In genomic region chr6:5462856-5463255, GRCh38 we compare ENCODE assay signal across 26 cellular contexts.
"Had no signal": no experiment of that assay in that cellular context is flagged by ENCODE, and none has a peak within 500 bp of the region (broad histone marks: within the 10 kb centered on the region; RNA-seq: fewer than 3 reads in every experiment).

No MANE protein-coding gene starts in this region.

- H3K4me1 Mint-ChIP-seq: nephron progenitor cell had no signal

- H3K4me1 ChIP-seq: prostate gland, vagina had no signal

- H3K27me3 Mint-ChIP-seq: memory B cell; naive thymus-derived CD8-positive, alpha-beta T cell; stimulated activated memory B cell treated with anti-CD40 and anti-IgM and Interleukin-4, amounts not matched to agents 10 μg/mL and 1 μg/mL and 100 μg/mL, for 72 hours; stimulated activated naive CD8-positive, alpha-beta T cell treated with anti-CD3 and anti-CD28 coated beads, Interleukin-15, amount 100 ng/mL, for 72 hours had no signal

- H3K9me3 ChIP-seq: mucosa of descending colon, pancreas, prostate gland, sigmoid colon, transverse colon, upper lobe of left lung, vagina had no signal

- H3K36me3 ChIP-seq: left ventricle myocardium inferior, pancreas, prostate gland, sigmoid colon, transverse colon, upper lobe of left lung, vagina had no signal

- H3K4me2 ChIP-seq: smooth muscle cell had no signal

- H3K4me3 ChIP-seq: left ventricle myocardium inferior, lung, mucosa of descending colon, pancreas, prostate gland, sigmoid colon, smooth muscle cell, transverse colon, upper lobe of left lung, vagina had no signal

- H3K27ac Mint-ChIP-seq: immature natural killer cell; memory B cell; naive thymus-derived CD8-positive, alpha-beta T cell; nephron progenitor cell; stimulated activated memory B cell treated with anti-CD40 and anti-IgM and Interleukin-4, amounts not matched to agents 10 μg/mL and 1 μg/mL and 100 μg/mL, for 72 hours; stimulated activated naive CD8-positive, alpha-beta T cell treated with anti-CD3 and anti-CD28 coated beads, Interleukin-15, amount 100 ng/mL, for 72 hours had no signal

- H3K27ac ChIP-seq: left ventricle myocardium inferior, pancreas, prostate gland, sigmoid colon, transverse colon, upper lobe of left lung, vagina had no signal

- H3K9me3 Mint-ChIP-seq: memory B cell; stimulated activated memory B cell treated with anti-CD40 and anti-IgM and Interleukin-4, amounts not matched to agents 10 μg/mL and 1 μg/mL and 100 μg/mL, for 72 hours; stimulated activated naive CD8-positive, alpha-beta T cell treated with anti-CD3 and anti-CD28 coated beads, Interleukin-15, amount 100 ng/mL, for 72 hours had no signal

- H3K27me3 ChIP-seq: pancreas, sigmoid colon, transverse colon, upper lobe of left lung, vagina had no signal

- ATAC-seq: mucosa of descending colon; naive thymus-derived CD8-positive, alpha-beta T cell; pancreas; right cardiac atrium; stimulated activated memory B cell treated with anti-CD40 and anti-IgM and Interleukin-4, amounts not matched to agents 10 μg/mL and 1 μg/mL and 100 μg/mL, for 72 hours; stimulated activated naive CD8-positive, alpha-beta T cell treated with anti-CD3 and anti-CD28 coated beads, Interleukin-15, amount 100 ng/mL, for 72 hours had no signal

- DNase-seq: immature natural killer cell; islet precursor cell; left ventricle myocardium inferior; midbrain; mucosa of descending colon; naive thymus-derived CD8-positive, alpha-beta T cell; nephron progenitor cell; pancreas; posterior cingulate gyrus; retina; right cardiac atrium; sigmoid colon; stimulated activated CD4-positive, alpha-beta T cell treated with anti-CD3 and anti-CD28 coated beads, Interleukin-1b, Interleukin-23, amount 100 ng/mL, for 48 hours; stimulated activated CD4-positive, alpha-beta T cell treated with anti-CD3 and anti-CD28 coated beads, Interleukin-2, amount 100 ng/mL, for 48 hours; stimulated activated CD4-positive, alpha-beta T cell treated with anti-CD3 and anti-CD28 coated beads, Interleukin-4, amount 100 ng/mL, for 4 hours; stimulated activated CD8-positive, alpha-beta memory T cell treated with anti-CD3 and anti-CD28 coated beads, Interleukin-4, amount 100 ng/mL, for 48 hours; stimulated activated naive CD4-positive, alpha-beta T cell treated with Interleukin-2 at 50 U/mL for 16 hours; stimulated activated naive CD8-positive, alpha-beta T cell treated with anti-CD3 and anti-CD28 coated beads, Interleukin-15, amount 100 ng/mL, for 72 hours; transverse colon; upper lobe of left lung had no signal

- H3K4me3 Mint-ChIP-seq: immature natural killer cell; memory B cell; naive thymus-derived CD8-positive, alpha-beta T cell; nephron progenitor cell; stimulated activated memory B cell treated with anti-CD40 and anti-IgM and Interleukin-4, amounts not matched to agents 10 μg/mL and 1 μg/mL and 100 μg/mL, for 72 hours; stimulated activated naive CD8-positive, alpha-beta T cell treated with anti-CD3 and anti-CD28 coated beads, Interleukin-15, amount 100 ng/mL, for 72 hours had no signal
